Comparison of ENCODE assay signal across 14 cellular contexts in the genomic region with DNA sequence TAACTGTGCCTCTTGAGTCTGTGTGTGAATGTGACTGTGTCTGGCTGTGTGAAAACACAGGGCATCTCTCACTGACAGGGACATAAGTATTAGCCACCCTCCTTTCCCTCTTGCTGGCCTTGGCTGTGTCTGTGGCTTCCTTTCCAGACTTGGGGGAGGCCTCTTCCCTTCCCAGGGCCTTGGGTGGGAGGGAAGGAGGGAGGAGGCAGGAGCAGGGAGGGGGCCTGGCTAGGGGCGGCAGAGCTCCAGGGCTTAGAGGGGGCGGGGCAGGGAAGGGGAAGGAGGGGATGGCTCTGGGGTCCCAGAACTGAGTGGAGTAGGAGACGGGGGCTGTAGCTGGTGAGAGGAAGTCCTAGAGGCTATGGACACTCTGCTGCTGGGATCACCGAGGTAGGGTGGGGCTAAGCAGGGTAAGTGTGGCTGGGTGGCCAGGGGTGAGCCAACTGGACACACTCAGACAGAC. TPM values are rescaled to one million over a fixed set of nuclear protein-coding genes. Genes with fewer than 3 reads are reported as not detected.
DNase-seq lines count a peak whose midpoint lies in the region; ATAC-seq and TF ChIP-seq lines count a peak whose summit lies in the region.
"Had no signal": no experiment of that assay in that cellular context is flagged by ENCODE, and none has a peak within 500 bp of the region (broad histone marks: within the 10 kb centered on the region; RNA-seq: fewer than 3 reads in every experiment).

No MANE protein-coding gene starts in this region.

- TF ChIP-seq EP300 in upper lobe of left lung (IDR thresholded peaks at IDR 0.05), result no peak

- H3K36me3 ChIP-seq in muscle layer of colon (ENCODE audit: insufficient read depth, low read length) (peaks cover 28% of the 10 kb centered on the region), upper lobe of left lung (peaks cover 8 to 18% (median 12%) of the 10 kb centered on the region in 4 donors)

- WGBS in upper lobe of left lung, 2 donors, result 28 to 34% methylated on average over 4 of the region's 4 CpGs

- H3K4me3 ChIP-seq in coronary artery, result peak overlapping the region; percentile 74
- H3K4me3 ChIP-seq in muscle layer of colon (ENCODE audit: low read depth in 1 of 2, low read length in 2 of 2), result peak overlapping the region in 1 of 2 donors; percentile 43
- no peak overlapping the region for H3K4me3 ChIP-seq in upper lobe of left lung

- DNase-seq in NCI-H524 (lab: John Stamatoyannopoulos, UW) (peak; percentile 43 to 55), NCI-H524 treated with DMSO at 0.1 percent for 48 hours (lab: John Stamatoyannopoulos, UW) (no peak), coronary artery (ENCODE audit: low spot score) (no peak), upper lobe of left lung (no peak), DMS53 (lab: John Stamatoyannopoulos, UW) (no peak), NOMO-1 treated with DMSO at 0.1 percent for 48 hours (lab: John Stamatoyannopoulos, UW; ENCODE audit: unreplicated experiment) (no peak)
- DNase-seq in stimulated activated naive CD4-positive, alpha-beta T cell treated with Interleukin-2 at 50 U/mL for 16 hours (lab: John Stamatoyannopoulos, UW), result no peak
- DNase-seq: ACHN; activated naive CD4-positive, alpha-beta T cell treated with anti-CD3 and anti-CD28 coated beads, Interleukin-2, amount 10 ng/mL, durations not matched to agents 7 days and 5 days; natural killer cell had no signal

- no peak for TF ChIP-seq CTCF in coronary artery (IDR thresholded peaks at IDR 0.05)
- no peak for TF ChIP-seq CTCF in upper lobe of left lung (IDR thresholded peaks at IDR 0.05)

- H3K4me1 ChIP-seq in muscle layer of colon (ENCODE audit: insufficient read depth, low read length) (peaks cover 55% of the 10 kb centered on the region), upper lobe of left lung (peaks cover 41 to 48% (median 43%) of the 10 kb centered on the region in 4 donors)

- no peaks in the 10 kb centered on the region for H3K27me3 ChIP-seq in muscle layer of colon (ENCODE audit: control insufficient read depth in 1 of 2, insufficient read depth in 2 of 2, low read length in 2 of 2)
- H3K27me3 ChIP-seq in upper lobe of left lung, result no peaks in the 10 kb centered on the region

- H3K27ac ChIP-seq in coronary artery (peak overlapping the region; percentile 87 to 91), muscle layer of colon (ENCODE audit: low read depth, low read length) (peak overlapping the region; percentile 83), upper lobe of left lung (peak overlapping the region; percentile 7 to 86 (median 72))

- no peak for ATAC-seq in upper lobe of left lung (ENCODE audit: low FRiP score in 2 of 2)
- ATAC-seq: HCT116 had no signal

- TF ChIP-seq POLR2A in upper lobe of left lung (IDR thresholded peaks at IDR 0.05), result no peak

- H3K9me3 ChIP-seq in muscle layer of colon (ENCODE audit: low read length) (no peaks in the 10 kb centered on the region), upper lobe of left lung (no peaks in the 10 kb centered on the region)

- peak overlapping the region; percentile 69 for H3K9ac ChIP-seq in muscle layer of colon (ENCODE audit: low read length)

RNA-seq across cellular contexts. Expression of gene IL11RA, which starts 1.7 kb away (rescaled TPM):
- total RNA-seq in upper lobe of left lung, result 10 to 100 TPM; 14.5 to 49.2 (median 23.7) TPM

RNA-seq across cellular contexts. Expression of gene GALT, which starts 7.2 kb away (rescaled TPM):
- 100 to 1,000 TPM in 1 of 6 donors, 10 to 100 TPM in 5; 33.4 to 141 (median 44.3) TPM for total RNA-seq in upper lobe of left lung

RNA-seq across cellular contexts. Expression of gene CCL27, which starts 8.8 kb away (rescaled TPM):
- total RNA-seq in upper lobe of left lung, result 10 to 100 TPM in 1 of 6 donors, not detected in 5; 32.5 TPM
- total RNA-seq: fibroblast of villous mesenchyme, natural killer cell had no signal

RNA-seq across cellular contexts. Expression of gene SIGMAR1, which starts 16.1 kb away (rescaled TPM):
- 10 to 100 TPM; 26.7 to 52.9 (median 43.0) TPM for total RNA-seq in upper lobe of left lung

RNA-seq across cellular contexts. Expression of gene ARID3C, which starts 24.8 kb away (rescaled TPM):
- not detected for total RNA-seq in upper lobe of left lung
- total RNA-seq: fibroblast of villous mesenchyme, NCI-H460 had no signal

Comparison
In these comparisons a context has a peak if more than half of its experiments do, and no peak if none do; other contexts are left out.
1. DNase-seq: peak in NCI-H524 (2 of 2); none in NCI-H524 treated with DMSO at 0.1 percent for 48 hours (single experiment), coronary artery (single experiment), upper lobe of left lung (0 of 2), DMS53 (single experiment), NOMO-1 treated with DMSO at 0.1 percent for 48 hours (single experiment) and stimulated activated naive CD4-positive, alpha-beta T cell treated with Interleukin-2 at 50 U/mL for 16 hours (single experiment).
2. Peak in every context shown above with its lines, with median percentiles within 50 percentile points of each other: H3K27ac ChIP-seq.